In the genomic region with DNA sequence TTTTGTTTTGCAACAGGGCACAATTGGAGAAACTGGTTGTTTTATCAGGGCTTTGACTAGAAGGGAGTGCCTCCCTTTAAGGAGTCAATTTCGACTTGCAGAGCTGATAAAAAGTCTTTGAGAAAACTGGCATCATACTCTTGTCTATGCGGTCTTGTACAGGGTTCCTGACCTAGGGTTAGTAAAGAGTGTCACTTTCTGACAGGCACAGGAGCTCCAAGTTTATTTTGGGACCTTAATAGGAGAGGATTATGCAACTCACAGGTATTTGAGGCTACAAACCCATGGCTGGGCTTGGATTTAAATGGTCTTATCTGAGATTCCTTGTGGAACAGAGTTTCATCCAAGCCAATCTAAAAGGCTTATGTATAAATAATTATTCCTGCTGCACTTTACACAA, we compare ENCODE assay signal across 28 cellular contexts.
"Had no signal": no experiment of that assay in that cellular context is flagged by ENCODE, and none has a peak within 500 bp of the region (broad histone marks: within the 10 kb centered on the region; RNA-seq: fewer than 3 reads in every experiment).

No MANE protein-coding gene starts in this region.

- H3K36me3 ChIP-seq: breast epithelium, SJSA1 had no signal

- H3K27me3 ChIP-seq: breast epithelium, SJSA1 had no signal

- H3K27ac ChIP-seq: breast epithelium, SJSA1 had no signal

- ATAC-seq: activated CD8-positive, alpha-beta T cell treated with anti-CD3 and anti-CD28 coated beads, Interleukin-2, amount 10 ng/mL, durations not matched to agents 7 days and 5 days; K562; Panc1; SK-N-SH treated with all-trans-retinoic acid at 6 μM for 48 hours; T-helper 17 cell; WTC11 had no signal

- H3K4me1 ChIP-seq: breast epithelium, SJSA1 had no signal

- H3K4me3 ChIP-seq: breast epithelium, K562, SJSA1 had no signal

- H3K9me3 ChIP-seq: breast epithelium, SJSA1 had no signal

- DNase-seq: activated CD4-positive, alpha-beta T cell treated with anti-CD3 and anti-CD28 coated beads for 48 hours; activated CD4-positive, alpha-beta T cell treated with anti-CD3 and anti-CD28 coated beads, Interleukin-2, amount 50 U/mL, for 4 hours; activated CD4-positive, CD25-positive, alpha-beta regulatory T cell treated with anti-CD3 and anti-CD28 coated beads, Interleukin-2, amount 50 U/mL, for 72 hours; activated CD8-positive, alpha-beta memory T cell treated with anti-CD3 and anti-CD28 coated beads, Interleukin-2, amount 50 U/mL, for 48 hours; activated CD8-positive, alpha-beta T cell treated with anti-CD3 and anti-CD28 coated beads, Interleukin-2, amount 10 ng/mL, durations not matched to agents 7 days and 5 days; activated naive CD4-positive, alpha-beta T cell treated with anti-CD3 and anti-CD28 coated beads, Interleukin-2, amount 50 U/mL, for 16 hours; activated naive CD8-positive, alpha-beta T cell treated with anti-CD3 and anti-CD28 coated beads, Interleukin-2, amount 10 ng/mL, durations not matched to agents 7 days and 5 days; activated T-cell treated with anti-CD3 and anti-CD28 coated beads, Interleukin-2, amount 50 U/mL, for 1 hour; aorta; Karpas-422; MM.1S; NCI-H1092; NCI-H1417; NCI-H2029 treated with DMSO at 0.1 percent for 48 hours; NCI-H446 treated with DMSO at 0.1 percent for 48 hours; NCI-H524 treated with DMSO at 0.1 percent for 48 hours; NCI-H748 treated with DMSO at 0.1 percent for 48 hours; OCI-M1; RPMI8226; SHP77; T-helper 17 cell; T-helper 9 cell had no signal
